In the genomic region with DNA sequence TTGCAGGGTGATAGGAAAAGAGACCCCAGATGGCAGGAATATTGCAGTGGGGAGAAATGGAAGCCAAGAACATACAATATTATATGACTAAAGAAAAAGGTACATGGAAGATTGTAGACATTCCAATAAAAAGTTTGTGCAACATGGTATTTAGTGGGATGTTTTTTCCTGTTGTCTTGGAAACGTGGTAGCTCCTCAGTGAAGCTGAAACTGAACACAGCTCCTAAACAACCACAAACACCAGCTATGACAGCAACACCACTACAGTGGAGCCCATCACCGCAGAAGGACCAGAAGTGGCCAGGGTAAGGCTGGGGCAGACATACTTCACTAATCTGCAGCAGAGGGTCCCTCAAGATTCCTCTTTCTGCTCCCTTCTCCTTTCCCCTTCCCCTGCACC, we compare ENCODE assay signal across 11 cellular contexts.
"Had no signal": no experiment of that assay in that cellular context is flagged by ENCODE, and none has a peak within 500 bp of the region (broad histone marks: within the 10 kb centered on the region; RNA-seq: fewer than 3 reads in every experiment).

No MANE protein-coding gene starts in this region.

- H3K9me3 ChIP-seq: esophagus muscularis mucosa, heart right ventricle, thyroid gland had no signal

- H3K27ac ChIP-seq: adrenal gland, brain microvascular endothelial cell, dorsolateral prefrontal cortex, esophagus muscularis mucosa, thyroid gland had no signal

- DNase-seq: activated B cell treated with CpG ODN at 0.5 μM for 24 hours; activated CD4-positive, alpha-beta T cell treated with anti-CD3 and anti-CD28 coated beads, Interleukin-2, amount 10 ng/mL, durations not matched to agents 7 days and 5 days; activated naive CD4-positive, alpha-beta T cell treated with anti-CD3 and anti-CD28 coated beads, Interleukin-2, amount 10 ng/mL, durations not matched to agents 7 days and 5 days; adrenal gland; brain microvascular endothelial cell; dorsolateral prefrontal cortex; heart right ventricle; naive B cell; small intestine; thyroid gland had no signal

- ATAC-seq: heart right ventricle had no signal

- H3K4me3 ChIP-seq: adrenal gland, dorsolateral prefrontal cortex, esophagus muscularis mucosa, heart right ventricle, thyroid gland had no signal

- H3K27me3 ChIP-seq: adrenal gland, brain microvascular endothelial cell, thyroid gland had no signal

- H3K36me3 ChIP-seq: adrenal gland, brain microvascular endothelial cell, esophagus muscularis mucosa, thyroid gland had no signal
